In genomic region chr19:54638683-54639082, GRCh38 we compare ENCODE assay signal across 10 cellular contexts. TPM values are rescaled to one million over a fixed set of nuclear protein-coding genes. Genes with fewer than 3 reads are reported as not detected.
"Had no signal": no experiment of that assay in that cellular context is flagged by ENCODE, and none has a peak within 500 bp of the region (broad histone marks: within the 10 kb centered on the region; RNA-seq: fewer than 3 reads in every experiment).

No MANE protein-coding gene starts in this region.

- DNase-seq: H9, HCEC 1CT, KG1 had no signal

- H2AFZ ChIP-seq: GM23338 had no signal

- H3K4me3 ChIP-seq: GM23338 had no signal

- ATAC-seq: GM23338, HepG2 had no signal

- H3K4me2 ChIP-seq: GM23338 had no signal

- FAIRE-seq: H1, H54, HepG2 had no signal

- H3K27ac ChIP-seq: HL-60 had no signal

RNA-seq across cellular contexts. Expression of gene LILRB1, which starts 8.4 kb away (rescaled TPM):
- total RNA-seq: H1, H9, HepG2, HT1080 had no signal
- polyA plus RNA-seq: GM23338, H1, HepG2 had no signal

RNA-seq across cellular contexts. Expression of gene LILRB4, which starts 24.1 kb away (rescaled TPM):
- total RNA-seq: GM23338, H1, H9, HepG2, HT1080 had no signal
- polyA plus RNA-seq: GM23338, H1, HepG2 had no signal

RNA-seq across cellular contexts. Expression of gene LILRA1, which starts 45.3 kb away (rescaled TPM):
- total RNA-seq: GM23338, H1, H9, HepG2, HT1080 had no signal
- polyA plus RNA-seq: GM23338, H1, HepG2, IgD-negative memory B cell had no signal
